15 cellular contexts compared by ENCODE assay signal in genomic region chr3:56818156-56818985, GRCh38. TPM values are rescaled to one million over a fixed set of nuclear protein-coding genes. Genes with fewer than 3 reads are reported as not detected.
A peak's percentile ranks its signal among the peaks of the same experiment; 100 is the strongest.
DNase-seq lines count a peak whose midpoint lies in the region; ATAC-seq, FAIRE-seq and TF ChIP-seq lines count a peak whose summit lies in the region.
"Had no signal": no experiment of that assay in that cellular context is flagged by ENCODE, and none has a peak within 500 bp of the region (broad histone marks: within the 10 kb centered on the region; RNA-seq: fewer than 3 reads in every experiment).

No MANE protein-coding gene starts in this region.

- WGBS in HepG2 (ENCODE audit: low lambda C conversion rate), result 3% methylated on average over 6 of the region's 6 CpGs
- 28% methylated on average over 6 of the region's 6 CpGs for WGBS in right lobe of liver (ENCODE audit: insufficient coverage, low coverage, low lambda C conversion rate, missing lambda C conversion rate)
- WGBS in hepatocyte (ENCODE audit: low lambda C conversion rate, missing lambda C conversion rate), result 52% methylated on average over 6 of the region's 6 CpGs

- TF ChIP-seq POLR2A in HepG2 (IDR thresholded peaks at IDR 0.05; ENCODE audit: insufficient read depth in 1 of 2, low read depth in 2 of 2, low read length in 2 of 2) (no peak), right lobe of liver (IDR thresholded peaks at IDR 0.05) (no peak)

- BruUV-seq in HepG2 (replicated peaks; lab: Mats Ljungman, UMichigan), result no TSS peak

- H3K27me3 ChIP-seq in HepG2 (ENCODE audit: control insufficient read depth in 1 of 2, insufficient read depth in 2 of 2, low read length in 2 of 2) (no peaks in the 10 kb centered on the region), right lobe of liver (peaks cover 0 to 3% of the 10 kb centered on the region in 2 donors), HUES48 (ENCODE audit: control insufficient read depth, insufficient read depth, low read length) (no peaks in the 10 kb centered on the region), hepatocyte (no peaks in the 10 kb centered on the region)
- H3K27me3 ChIP-seq: SJCRH30 had no signal

- no peak for TF ChIP-seq CTCF in HepG2 (CRISPR knock-in tag; IDR thresholded peaks at IDR 0.05)
- no peak for TF ChIP-seq CTCF in right lobe of liver (IDR thresholded peaks at IDR 0.05)
- TF ChIP-seq CTCF in hepatocyte (IDR thresholded peaks at IDR 0.05; ENCODE audit: poor library complexity), result no peak

- CTCF ChIA-PET in HepG2 (lab: Yijun Ruan, JAX; ENCODE audit: low intra/inter-chr PET ratio, low total read pairs), result no interaction called here

- DNase-seq in HepG2 (ENCODE audit: low spot score), result peak; percentile 89
- no peak for DNase-seq in right lobe of liver
- DNase-seq in hepatocyte (ENCODE audit: low spot score), result no peak
- DNase-seq in superior temporal gyrus (ENCODE audit: extremely low spot score), result no peak
- DNase-seq in head of caudate nucleus, result no peak
- DNase-seq: Kasumi-1, NCI-H1105 treated with DMSO at 0.1 percent for 48 hours, NCI-H187 treated with DMSO at 0.1 percent for 48 hours, PC-9, SJCRH30 had no signal

- POLR2A ChIA-PET in HepG2 (lab: Yijun Ruan, JAX), result interaction anchor here (0.8 to 3.8 kb wide), 9 partner anchors 12 to 171 kb away, joined by 3 to 42 read pairs (median 5); partner anchors contain the start of gene ARHGEF3

- H3K9me3 ChIP-seq in HepG2 (ENCODE audit: low read length) (no peaks in the 10 kb centered on the region), right lobe of liver (no peaks in the 10 kb centered on the region), HUES48 (ENCODE audit: control insufficient read depth, insufficient read depth, low read length) (no peaks in the 10 kb centered on the region), hepatocyte (ENCODE audit: low read depth) (no peaks in the 10 kb centered on the region)
- H3K9me3 ChIP-seq: SJCRH30 had no signal

- H3K27ac ChIP-seq in HepG2 (ENCODE audit: extremely low read length, insufficient read depth, low read length), result peak overlapping the region; percentile 58
- H3K27ac ChIP-seq in right lobe of liver, result no peak overlapping the region
- H3K27ac ChIP-seq in HUES48 (ENCODE audit: low read depth, low read length), result peak overlapping the region; percentile 11
- H3K27ac ChIP-seq in hepatocyte, result peak overlapping the region; percentile 2
- H3K27ac ChIP-seq: PC-9, SJCRH30 had no signal

- H3K36me3 ChIP-seq in HepG2 (replicated peaks in 1 of 2; ENCODE audit: control insufficient read depth in 1 of 2, insufficient read depth in 2 of 2, low read length in 2 of 2), result no peaks in the 10 kb centered on the region
- H3K36me3 ChIP-seq in right lobe of liver, result no peaks in the 10 kb centered on the region
- H3K36me3 ChIP-seq in HUES48 (ENCODE audit: control insufficient read depth, insufficient read depth, low read length), result no peaks in the 10 kb centered on the region
- no peaks in the 10 kb centered on the region for H3K36me3 ChIP-seq in hepatocyte (replicated peaks; ENCODE audit: insufficient read depth, low read depth)
- H3K36me3 ChIP-seq: SJCRH30 had no signal

- no peaks in the 10 kb centered on the region for H3K9me2 ChIP-seq in hepatocyte (replicated peaks; ENCODE audit: insufficient read depth)

- peak; percentile 83 for ATAC-seq in HepG2
- ATAC-seq in right lobe of liver, result no peak
- no peak for ATAC-seq in HG02763 (IDR thresholded peaks at IDR 0.05; ENCODE audit: unreplicated experiment)

- intact Hi-C loops in HepG2 (cut with micrococcal nuclease; ENCODE audit: unreplicated experiment), result loop anchor here (2.0 to 5.0 kb wide), 2 partner anchors 18 to 169 kb away; partner anchors contain the start of gene ARHGEF3
- intact Hi-C loops in right lobe of liver (cut with DNase I), result no loop called here
- intact Hi-C loops in head of caudate nucleus (cut with DNase I), result no loop called here

- H3K4me3 ChIP-seq in HepG2 (replicated peaks in 1 of 3; ENCODE audit: insufficient read depth in 1 of 3, low read depth in 2 of 3, low read length in 3 of 3) (peak overlapping the region in 2 of 3 experiments; percentile 19 to 31; a peak in 3 of 6 replicates), right lobe of liver (no peak overlapping the region), HUES48 (ENCODE audit: low read depth, low read length) (no peak overlapping the region), hepatocyte (no peak overlapping the region)
- H3K4me3 ChIP-seq: PC-9, SJCRH30 had no signal

- H3K4me1 ChIP-seq in HepG2 (ENCODE audit: insufficient read depth, low read length) (peaks cover 61% of the 10 kb centered on the region), right lobe of liver (no peaks in the 10 kb centered on the region), HUES48 (ENCODE audit: control insufficient read depth, insufficient read depth, low read length) (peaks cover 14% of the 10 kb centered on the region), hepatocyte (ENCODE audit: insufficient read depth) (peaks cover 16% of the 10 kb centered on the region)

- H3K9ac ChIP-seq in HepG2 (ENCODE audit: insufficient read depth, low read depth, low read length), result 0 out of 2 replicates have a peak overlapping the region, but pooled peaks have one; percentile 6
- no peak overlapping the region for H3K9ac ChIP-seq in HUES48 (ENCODE audit: low read depth, low read length)

- TF ChIP-seq EP300 in HepG2 (IDR thresholded peaks at IDR 0.05; ENCODE audit: low read depth in 2 of 2, low read length in 2 of 2), result peak in 1 of 2 experiments; percentile 89; a peak in 2 of 4 replicates
- no peak; the same call in 1 of the 2 replicates for TF ChIP-seq EP300 in HepG2 (CRISPR knock-in tag; IDR thresholded peaks at IDR 0.05; ENCODE audit: borderline replicate concordance)

- no peak for TF ChIP-seq RAD21 in HepG2 (CRISPR knock-in tag; IDR thresholded peaks at IDR 0.05)

- no peaks in the 10 kb centered on the region for H3K79me2 ChIP-seq in HepG2 (ENCODE audit: insufficient read depth, low read length)
- H3K79me2 ChIP-seq in hepatocyte, result no peaks in the 10 kb centered on the region

- peak overlapping the region; percentile 60 for H3K4me2 ChIP-seq in HepG2 (ENCODE audit: low read depth, low read length)
- peak overlapping the region; percentile 11 for H3K4me2 ChIP-seq in hepatocyte
- H3K4me2 ChIP-seq: PC-9 had no signal

- H4K20me1 ChIP-seq in HepG2 (ENCODE audit: insufficient read depth, low read length) (no peaks in the 10 kb centered on the region), hepatocyte (ENCODE audit: insufficient read depth, poor library complexity, severe bottlenecking) (no peaks in the 10 kb centered on the region)

- FAIRE-seq in HepG2 (lab: Jason Lieb, UNC), result peak; percentile 69
- FAIRE-seq: GM12892, GM19239, H1 had no signal

- in situ Hi-C loops in HepG2 (cut with HindIII; ENCODE audit: extremely low pct_ligation_motif_present, low pct_unique_long_range_greater_than_20kb), result no loop called here

- no peak overlapping the region for H2AFZ ChIP-seq in HepG2 (ENCODE audit: low read length)
- H2AFZ ChIP-seq in hepatocyte, result no peak overlapping the region
- H2AFZ ChIP-seq: PC-9 had no signal

TF ChIP-seq in HepG2, 621 proteins besides CTCF, POLR2A, EP300 and RAD21 (continues in another document):
- TF ChIP-seq HNRNPK (IDR thresholded peaks at IDR 0.05; ENCODE audit: low read depth, low read length, poor library complexity, severe bottlenecking) (no peak), SIX1 (CRISPR knock-in tag; IDR thresholded peaks at IDR 0.05; ENCODE audit: borderline replicate concordance) (no peak)

RNA-seq across cellular contexts. Expression of gene ARHGEF3, which starts 16.6 kb away (rescaled TPM):
- total RNA-seq in HepG2 (2016; rRNA removed; fragmentation: Illumina TruSeq; extraction: Trizol) (23.1 and 32.8 TPM in 2 replicates), right lobe of liver (1 to 10 TPM; 1.0 to 2.9 (median 1.6) TPM), hepatocyte (39.6 and 41.7 TPM in 2 replicates)
- 4.0 TPM in 2 replicates for total RNA-seq in HepG2 (2016; cell fraction: cytosol; rRNA removed; fragmentation: Illumina TruSeq; extraction: Trizol; ENCODE audit: low read depth)
- total RNA-seq in HepG2 (2016; cell fraction: insoluble cytoplasmic fraction; rRNA removed; fragmentation: Illumina TruSeq; extraction: Trizol), result 21.8 and 28.1 TPM in 2 replicates
- total RNA-seq in HepG2 (2016; cell fraction: membrane; rRNA removed; fragmentation: Illumina TruSeq; extraction: Trizol), result 17.0 and 18.1 TPM in 2 replicates
- total RNA-seq in HepG2 (2016; cell fraction: nucleus; rRNA removed; fragmentation: Illumina TruSeq; extraction: Trizol), result 24.9 and 26.4 TPM in 2 replicates
- polyA plus RNA-seq in HepG2 (2011; rRNA removed) (10.3 and 14.8 TPM in 2 replicates), hepatocyte (52.4 and 63.8 TPM in 2 replicates)
- 9.2 and 9.4 TPM in 2 replicates for polyA plus RNA-seq in HepG2 (2011; cell fraction: cytosol; rRNA removed)
- 10.3 and 12.6 TPM in 2 replicates for polyA plus RNA-seq in HepG2 (2011; cell fraction: nucleus; rRNA removed)
- polyA plus RNA-seq in HepG2 (2012), result 9.0 and 10.3 TPM in 2 replicates
- 2.0 and 2.2 TPM in 2 replicates for polyA plus RNA-seq in HepG2 (2016; cell fraction: cytosol; fragmentation: Illumina TruSeq; extraction: Trizol; ENCODE audit: low read depth)
- 29.1 and 30.2 TPM in 2 replicates for polyA plus RNA-seq in HepG2 (2016; cell fraction: insoluble cytoplasmic fraction; fragmentation: Illumina TruSeq; extraction: Trizol; ENCODE audit: low read depth)
- 7.6 and 8.1 TPM in 2 replicates for polyA plus RNA-seq in HepG2 (2016; cell fraction: membrane; fragmentation: Illumina TruSeq; extraction: Trizol; ENCODE audit: low read depth)
- polyA plus RNA-seq in HepG2 (2016; cell fraction: nucleus; fragmentation: Illumina TruSeq; extraction: Trizol; ENCODE audit: insufficient read depth, low read depth), result 19.5 and 19.8 TPM in 2 replicates
- 11.4 and 21.5 TPM in 2 replicates for polyA minus RNA-seq in HepG2 (2011; rRNA and poly(A)+ RNA removed; ENCODE audit: low replicate concordance)
- 14.4 and 17.7 TPM in 2 replicates for polyA minus RNA-seq in HepG2 (2011; cell fraction: cytosol; rRNA and poly(A)+ RNA removed)
- 21.6 and 31.8 TPM in 2 replicates for polyA minus RNA-seq in HepG2 (2011; cell fraction: nucleus; rRNA and poly(A)+ RNA removed)

Comparison
In these comparisons a context has a peak if more than half of its experiments do, and no peak if none do; other contexts are left out.
1. H3K27ac ChIP-seq: peak in HepG2 (single experiment), HUES48 (single experiment) and hepatocyte (single experiment); none in right lobe of liver (0 of 3).
2. H3K4me3 ChIP-seq: peak in HepG2 (2 of 3); none in right lobe of liver (0 of 3), HUES48 (single experiment) and hepatocyte (single experiment).